ENCODE assay signal across 19 cellular contexts in genomic region chr12:103811791-103812190, GRCh38. TPM values are rescaled to one million over a fixed set of nuclear protein-coding genes. Genes with fewer than 3 reads are reported as not detected.
A peak's percentile ranks its signal among the peaks of the same experiment; 100 is the strongest.
DNase-seq lines count a peak whose midpoint lies in the region; ATAC-seq, FAIRE-seq and TF ChIP-seq lines count a peak whose summit lies in the region.
"Had no signal": no experiment of that assay in that cellular context is flagged by ENCODE, and none has a peak within 500 bp of the region (broad histone marks: within the 10 kb centered on the region; RNA-seq: fewer than 3 reads in every experiment).

No MANE protein-coding gene starts in this region.

- DNase-seq in A549 (ENCODE audit: low read depth in 1 of 2, low spot score in 1 of 2) (no peak), IMR-90 (no peak), sigmoid colon (no peak)
- DNase-seq in activated CD4-positive, alpha-beta T cell treated with anti-CD3 and anti-CD28 coated beads, Interleukin-2, amount 50 U/mL, for 1 hour, result no peak
- DNase-seq: 8988T; AML-193; Caco-2; Calu3; CD4-positive, alpha-beta T cell; CD8-positive, alpha-beta T cell; DMS79 treated with DMSO at 0.1 percent for 48 hours; GF-D8 had no signal

- TF ChIP-seq POLR2A in A549 (IDR thresholded peaks at IDR 0.05; ENCODE audit: low read length) (no peak), IMR-90 (IDR thresholded peaks at IDR 0.05; ENCODE audit: low read depth, low read length) (no peak), sigmoid colon (IDR thresholded peaks at IDR 0.05) (no peak)

- peaks cover 11% of the 10 kb centered on the region; the same call in 2 of the 3 replicates for H3K4me1 ChIP-seq in A549
- peaks cover 3% of the 10 kb centered on the region; the same call in 1 of the 2 replicates for H3K4me1 ChIP-seq in IMR-90 (ENCODE audit: control insufficient read depth, insufficient read depth, low read length)
- H3K4me1 ChIP-seq in sigmoid colon, result peaks cover 0 to 98% (median 96%) of the 10 kb centered on the region in 4 donors
- H3K4me1 ChIP-seq: Caco-2 had no signal

- no peak overlapping the region for H3K4ac ChIP-seq in IMR-90 (ENCODE audit: low read depth, low read length)

- no TSS peak for BruUV-seq in IMR-90 (replicated peaks; lab: Mats Ljungman, UMichigan)

- H3K9ac ChIP-seq in IMR-90 (ENCODE audit: low read depth, low read length), result no peak overlapping the region
- H3K9ac ChIP-seq: BLaER1 treated with 17β-estradiol and CSF1 and Interleukin-3, amounts not matched to agents 10 nM and 100 nM had no signal

- no peak overlapping the region for H3K23ac ChIP-seq in IMR-90 (ENCODE audit: low read depth, low read length)

- H2BK15ac ChIP-seq in IMR-90 (ENCODE audit: low read depth, low read length), result no peak overlapping the region

- no peak overlapping the region for H2BK20ac ChIP-seq in IMR-90 (ENCODE audit: low read depth, low read length)

- in situ Hi-C loops in IMR-90 (cut with MboI; ENCODE audit: low sequenced_read_pairs), result no loop called here

- no peak for TF ChIP-seq CTCF in A549 (IDR thresholded peaks at IDR 0.05)
- TF ChIP-seq CTCF in IMR-90 (conservative IDR thresholded peaks at IDR 0.05; ENCODE audit: low read depth, low read length), result no peak
- no peak for TF ChIP-seq CTCF in sigmoid colon (IDR thresholded peaks at IDR 0.05)

- H3K18ac ChIP-seq in IMR-90 (ENCODE audit: low read depth, low read length), result no peak overlapping the region

- no peak for TF ChIP-seq RAD21 in A549 (conservative IDR thresholded peaks at IDR 0.05 in 1 of 2, IDR thresholded peaks at IDR 0.05 in 1 of 2)
- TF ChIP-seq RAD21 in IMR-90 (IDR thresholded peaks at IDR 0.05; ENCODE audit: low read length), result no peak

- H2AFZ ChIP-seq in IMR-90 (replicated peaks; ENCODE audit: low read length, poor library complexity), result no peak overlapping the region

- H3K79me1 ChIP-seq in IMR-90 (ENCODE audit: low read depth in 1 of 2, low read length in 2 of 2), result peaks cover 50 to 79% of the 10 kb centered on the region in 2 experiments

- H3K4me2 ChIP-seq in A549 (no peak overlapping the region), IMR-90 (ENCODE audit: low read depth, low read length) (no peak overlapping the region)
- H3K4me2 ChIP-seq: BLaER1 treated with 17β-estradiol and CSF1 and Interleukin-3, amounts not matched to agents 10 nM and 100 nM had no signal

- H4K5ac ChIP-seq in IMR-90 (ENCODE audit: low read depth, low read length), result no peak overlapping the region

- dilution Hi-C loops in IMR-90 (cut with HindIII; ENCODE audit: low sequenced_read_pairs, unreplicated experiment), result no loop called here

- H4K91ac ChIP-seq in IMR-90 (ENCODE audit: insufficient read depth, low read depth, low read length), result no peak overlapping the region

- H4K20me1 ChIP-seq in IMR-90 (ENCODE audit: insufficient read depth, low read length), result no peaks in the 10 kb centered on the region

- H4K8ac ChIP-seq in IMR-90 (ENCODE audit: low read depth in 2 of 2, low read length in 2 of 2), result no peak overlapping the region

- H3K14ac ChIP-seq in IMR-90 (replicated peaks; ENCODE audit: low read depth, low read length), result no peak overlapping the region

- intact Hi-C loops in IMR-90 (cut with micrococcal nuclease) (no loop called here), sigmoid colon (cut with DNase I) (no loop called here)

- no peak overlapping the region for H2AK5ac ChIP-seq in IMR-90 (ENCODE audit: low read depth, low read length)

- H2AK9ac ChIP-seq in IMR-90 (replicated peaks; ENCODE audit: low read depth, low read length, poor library complexity), result no peak overlapping the region

- CTCF ChIA-PET in A549 (lab: Yijun Ruan, JAX) (interaction anchor here (0.8 kb wide), 1 partner anchor 237 kb away, joined by 4 read pairs; no protein-coding TSS in a partner anchor), IMR-90 (lab: Yijun Ruan, JAX) (interaction anchor here (1.6 kb wide), 1 partner anchor 11 kb away, joined by 4 read pairs; no protein-coding TSS in a partner anchor)

- no peak for FAIRE-seq in A549 (lab: Jason Lieb, UNC)
- FAIRE-seq: A204.1, D721Med, G401.6, GM12891 had no signal

- H3K27me3 ChIP-seq in IMR-90 (ENCODE audit: control insufficient read depth, insufficient read depth, low read length), result no peaks in the 10 kb centered on the region
- no peaks in the 10 kb centered on the region for H3K27me3 ChIP-seq in sigmoid colon
- H3K27me3 ChIP-seq: BLaER1 treated with 17β-estradiol and CSF1 and Interleukin-3, amounts not matched to agents 10 nM and 100 nM had no signal

- 75% methylated on average over 6 of the region's 6 CpGs for WGBS in A549 (ENCODE audit: missing lambda C conversion rate)
- no CpG with 5 or more reads among the region's 6 CpGs for WGBS in IMR-90 (ENCODE audit: extremely low coverage in 2 of 2, insufficient read length in 1 of 2), 2 experiments
- 81 to 91% methylated on average over 6 of the region's 6 CpGs for WGBS in sigmoid colon, 2 donors

- no peak overlapping the region for H2BK5ac ChIP-seq in IMR-90 (ENCODE audit: low read depth, low read length, poor library complexity, severe bottlenecking)

- peaks cover 16% of the 10 kb centered on the region for H3K9me1 ChIP-seq in IMR-90 (ENCODE audit: insufficient read depth, low read length)

- peaks cover 6% of the 10 kb centered on the region for H3K36me3 ChIP-seq in IMR-90 (ENCODE audit: control insufficient read depth, insufficient read depth, low read length)
- H3K36me3 ChIP-seq in sigmoid colon, result peaks cover 24 to 88% (median 56%) of the 10 kb centered on the region in 4 donors

- H3K27ac ChIP-seq in A549, result no peak overlapping the region
- no peak overlapping the region for H3K27ac ChIP-seq in IMR-90 (ENCODE audit: insufficient read depth, low read length)
- peak overlapping the region in 3 of 4 donors; percentile 49 to 99 (median 75) for H3K27ac ChIP-seq in sigmoid colon
- H3K27ac ChIP-seq: BLaER1 treated with 17β-estradiol and CSF1 and Interleukin-3, amounts not matched to agents 10 nM and 100 nM; C4-2B had no signal

- no peaks in the 10 kb centered on the region for H3K9me3 ChIP-seq in A549
- H3K9me3 ChIP-seq in IMR-90 (ENCODE audit: control insufficient read depth, insufficient read depth, low read length), result no peaks in the 10 kb centered on the region
- no peaks in the 10 kb centered on the region for H3K9me3 ChIP-seq in sigmoid colon
- H3K9me3 ChIP-seq: Caco-2 had no signal

- POLR2A ChIA-PET in A549 (lab: Yijun Ruan, JAX) (no interaction called here), IMR-90 (lab: Charles Lee; ENCODE audit: unreplicated experiment) (no interaction called here)

- no peak for ATAC-seq in A549
- no peak for ATAC-seq in IMR-90 (ENCODE audit: low read depth)
- no peak for ATAC-seq in GM18520 (IDR thresholded peaks at IDR 0.05; ENCODE audit: unreplicated experiment)
- ATAC-seq: CD8-positive, alpha-beta T cell had no signal

- H3K4me3 ChIP-seq in A549, result no peak overlapping the region
- no peak overlapping the region for H3K4me3 ChIP-seq in IMR-90 (ENCODE audit: insufficient read depth, low read depth, low read length)
- H3K4me3 ChIP-seq in sigmoid colon, result no peak overlapping the region
- H3K4me3 ChIP-seq: BLaER1 treated with 17β-estradiol and CSF1 and Interleukin-3, amounts not matched to agents 10 nM and 100 nM had no signal

- H2BK120ac ChIP-seq in IMR-90 (ENCODE audit: low read depth, low read length), result no peak overlapping the region

- no peak overlapping the region for H3K56ac ChIP-seq in IMR-90 (ENCODE audit: extremely low read depth, insufficient read depth, low read length)

- no peak for TF ChIP-seq EP300 in A549 (IDR thresholded peaks at IDR 0.05)
- TF ChIP-seq EP300 in sigmoid colon (IDR thresholded peaks at IDR 0.05), result no peak

TF ChIP-seq in A549, 52 proteins besides CTCF, POLR2A, EP300 and RAD21:
- TF ChIP-seq EHF (CRISPR knock-in tag; IDR thresholded peaks at IDR 0.05) (no peak), MAFK (IDR thresholded peaks at IDR 0.05; ENCODE audit: partially characterized antibody) (peak; percentile 49)

TF ChIP-seq in IMR-90, 13 proteins besides CTCF, POLR2A, EP300 and RAD21:
- no peak for TF ChIP-seq RFX5 (IDR thresholded peaks at IDR 0.05; ENCODE audit: low read depth, low read length)
- TF ChIP-seq MAFK (IDR thresholded peaks at IDR 0.05; ENCODE audit: low read depth, low read length), result peak; percentile 51

RNA-seq across cellular contexts. Expression of gene NT5DC3, which starts 29.2 kb away (rescaled TPM):
- polyA plus RNA-seq in A549 (2011; rRNA removed) (5.2 and 8.8 TPM in 2 replicates), A549 (2017; fragmentation: RNase III; extraction: RNeasy Plus Mini Kit Qiagen cat#74134 plus additional on column Dnase treatment) (5.6 to 6.7 TPM (median 6.3 TPM) in 3 replicates), IMR-90 (2012; rRNA removed) (5.6 and 7.3 TPM in 2 replicates), sigmoid colon (1 to 10 TPM in 2 of 3 donors, under 1 TPM in 1; 0.23 to 6.8 (median 1.8) TPM)
- 4.1 and 5.4 TPM in 2 replicates for polyA plus RNA-seq in A549 (2012; cell fraction: cytosol; rRNA removed)
- 11.6 and 21.4 TPM in 2 replicates for polyA plus RNA-seq in A549 (2012; cell fraction: nucleus; rRNA removed)
- polyA minus RNA-seq in A549 (2011; rRNA and poly(A)+ RNA removed), result 9.8 and 13.0 TPM in 2 replicates
- total RNA-seq in IMR-90 (2012; rRNA removed) (17.6 and 23.1 TPM in 2 replicates), sigmoid colon (100 to 1,000 TPM; 179 to 346 (median 240) TPM)
- 2.6 and 3.2 TPM in 2 replicates for polyA plus RNA-seq in IMR-90 (2012; cell fraction: cytosol; rRNA removed)
- polyA plus RNA-seq in IMR-90 (2012; cell fraction: nucleus; rRNA removed; ENCODE audit: low replicate concordance), result 6.3 and 13.5 TPM in 2 replicates

Comparison
In these comparisons a context has a peak if more than half of its experiments do, and no peak if none do; other contexts are left out.
1. H3K27ac ChIP-seq: peak in sigmoid colon (3 of 4); none in A549 (0 of 2) and IMR-90 (single experiment).